In the genomic region with DNA sequence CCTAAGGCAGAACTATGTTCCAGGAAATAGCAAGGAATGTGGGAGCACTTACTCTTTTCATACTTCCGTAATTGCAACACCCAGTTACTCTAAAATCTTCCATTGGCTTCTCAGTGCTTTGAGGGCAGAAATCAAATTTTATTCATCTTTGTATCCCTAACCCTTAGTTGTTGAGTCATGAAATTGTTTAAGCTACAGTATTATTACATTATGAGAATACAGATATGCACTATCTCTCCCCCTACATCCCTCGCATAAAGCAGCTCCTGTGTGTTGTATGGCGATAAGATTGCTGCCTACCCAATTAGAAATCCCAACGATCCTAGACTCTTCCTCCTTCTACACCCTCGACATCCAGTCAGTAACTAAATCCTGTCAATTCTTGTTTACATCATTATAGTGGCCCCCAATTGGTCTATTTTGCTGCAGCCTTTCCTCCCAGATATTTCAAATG, we compare ENCODE assay signal across 1 cellular context.
TF ChIP-seq lines count a peak whose summit lies in the region.

No MANE protein-coding gene starts in this region.

TF ChIP-seq in IMR-90, 13 proteins besides CTCF, POLR2A, EP300 and RAD21:
- TF ChIP-seq FOS (IDR thresholded peaks at IDR 0.05; ENCODE audit: low read depth, low read length): no peak
